8 cellular contexts compared by ENCODE assay signal in the genomic region with DNA sequence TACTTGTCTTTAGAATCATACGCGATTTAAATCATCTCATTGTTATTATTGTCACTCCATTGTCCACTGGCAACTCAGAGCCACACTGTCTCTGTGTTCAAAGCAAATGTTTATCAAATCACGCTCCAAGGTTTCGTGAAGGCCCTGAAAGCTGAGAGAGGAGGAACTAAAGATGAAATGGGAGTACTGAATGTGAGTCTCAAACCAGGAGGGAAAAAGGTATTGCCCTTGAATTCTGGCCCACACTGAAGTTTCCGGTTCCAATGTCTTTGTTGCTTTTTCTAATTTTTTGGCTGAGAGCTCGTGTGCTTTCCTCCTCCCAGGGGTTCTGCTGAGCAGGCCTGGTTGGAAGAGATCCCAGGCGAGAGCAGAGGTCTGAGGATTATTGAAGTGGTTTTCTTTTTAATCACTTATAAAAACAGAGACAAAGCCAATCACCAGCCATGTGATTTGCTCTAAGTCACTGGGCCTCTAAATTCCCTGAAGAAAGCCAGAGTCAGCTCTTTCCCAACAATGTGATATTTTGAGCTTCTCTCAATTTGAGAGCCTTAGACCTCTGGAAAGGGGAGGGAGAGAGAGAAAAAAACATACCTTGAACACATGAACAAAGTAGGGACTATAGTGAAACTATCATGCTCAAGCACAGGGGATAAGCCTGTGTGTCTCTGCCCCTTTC.
DNase-seq lines count a peak whose midpoint lies in the region; ATAC-seq lines count a peak whose summit lies in the region.

No MANE protein-coding gene starts in this region.

- H3K27me3 Mint-ChIP-seq in activated naive CD4-positive, alpha-beta T cell treated with anti-CD3 and anti-CD28 coated beads, Interleukin-2, amount 10 ng/mL, durations not matched to agents 7 days and 5 days, result no peaks in the 10 kb centered on the region
- H3K27me3 Mint-ChIP-seq in activated CD4-positive, alpha-beta T cell treated with anti-CD3 and anti-CD28 coated beads, Interleukin-2, amount 10 ng/mL, durations not matched to agents 24 days and 14 days, result no peaks in the 10 kb centered on the region

- no peak overlapping the region for H3K27ac Mint-ChIP-seq in activated naive CD4-positive, alpha-beta T cell treated with anti-CD3 and anti-CD28 coated beads, Interleukin-2, amount 10 ng/mL, durations not matched to agents 7 days and 5 days
- H3K27ac Mint-ChIP-seq in activated CD4-positive, alpha-beta T cell treated with anti-CD3 and anti-CD28 coated beads, Interleukin-2, amount 10 ng/mL, durations not matched to agents 24 days and 14 days, result no peak overlapping the region

- DNase-seq in DMS114 treated with DMSO at 0.1 percent for 48 hours (lab: John Stamatoyannopoulos, UW; ENCODE audit: unreplicated experiment) (peak; percentile 81), SJSA1 (ENCODE audit: low read depth in 1 of 2, low spot score in 2 of 2) (peak in 1 of 2 experiments; percentile 76), globus pallidus (ENCODE audit: low spot score) (peak; percentile 74), posterior vena cava (ENCODE audit: low spot score) (peak; percentile 87), NCI-H1930 (lab: John Stamatoyannopoulos, UW) (no peak)
- no peak for DNase-seq in activated naive CD4-positive, alpha-beta T cell treated with anti-CD3 and anti-CD28 coated beads, Interleukin-2, amount 10 ng/mL, durations not matched to agents 7 days and 5 days
- DNase-seq in activated CD4-positive, alpha-beta T cell treated with anti-CD3 and anti-CD28 coated beads, Interleukin-2, amount 10 ng/mL, durations not matched to agents 24 days and 14 days, result no peak

- H3K4me1 ChIP-seq in SJSA1 (replicated peaks), result peaks cover 23% of the 10 kb centered on the region

- H3K27me3 ChIP-seq in SJSA1 (replicated peaks), result no peaks in the 10 kb centered on the region

- H3K4me1 Mint-ChIP-seq in activated naive CD4-positive, alpha-beta T cell treated with anti-CD3 and anti-CD28 coated beads, Interleukin-2, amount 10 ng/mL, durations not matched to agents 7 days and 5 days, result no peaks in the 10 kb centered on the region
- H3K4me1 Mint-ChIP-seq in activated CD4-positive, alpha-beta T cell treated with anti-CD3 and anti-CD28 coated beads, Interleukin-2, amount 10 ng/mL, durations not matched to agents 24 days and 14 days, result no peaks in the 10 kb centered on the region

- CTCF ChIA-PET in activated naive CD4-positive, alpha-beta T cell treated with anti-CD3 and anti-CD28 coated beads, Interleukin-2, amount 10 ng/mL, durations not matched to agents 7 days and 5 days (lab: Charles Lee), result no interaction called here

- no peak overlapping the region for H3K4me3 ChIP-seq in SJSA1

- no peaks in the 10 kb centered on the region for H3K36me3 ChIP-seq in SJSA1

- H3K9me3 Mint-ChIP-seq in activated naive CD4-positive, alpha-beta T cell treated with anti-CD3 and anti-CD28 coated beads, Interleukin-2, amount 10 ng/mL, durations not matched to agents 7 days and 5 days, result peaks cover 4% of the 10 kb centered on the region
- H3K9me3 Mint-ChIP-seq in activated CD4-positive, alpha-beta T cell treated with anti-CD3 and anti-CD28 coated beads, Interleukin-2, amount 10 ng/mL, durations not matched to agents 24 days and 14 days, result no peaks in the 10 kb centered on the region

- H3K4me3 Mint-ChIP-seq in activated naive CD4-positive, alpha-beta T cell treated with anti-CD3 and anti-CD28 coated beads, Interleukin-2, amount 10 ng/mL, durations not matched to agents 7 days and 5 days, result no peak overlapping the region
- no peak overlapping the region for H3K4me3 Mint-ChIP-seq in activated CD4-positive, alpha-beta T cell treated with anti-CD3 and anti-CD28 coated beads, Interleukin-2, amount 10 ng/mL, durations not matched to agents 24 days and 14 days

- ATAC-seq in HG02938 (IDR thresholded peaks at IDR 0.05; ENCODE audit: unreplicated experiment), result no peak

- intact Hi-C loops in posterior vena cava (cut with DNase I), result loop anchor here in 1 of 2 donors (5.0 kb wide), 1 partner anchor 1940 kb away; no protein-coding TSS in a partner anchor
- intact Hi-C loops in activated CD4-positive, alpha-beta T cell treated with anti-CD3 and anti-CD28 coated beads, Interleukin-2, amount 10 ng/mL, durations not matched to agents 24 days and 14 days (cut with micrococcal nuclease), result no loop called here

- no peaks in the 10 kb centered on the region for H3K9me3 ChIP-seq in SJSA1 (replicated peaks)

- peak overlapping the region; percentile 54 for H3K27ac ChIP-seq in SJSA1

- no peaks in the 10 kb centered on the region for H3K36me3 Mint-ChIP-seq in activated naive CD4-positive, alpha-beta T cell treated with anti-CD3 and anti-CD28 coated beads, Interleukin-2, amount 10 ng/mL, durations not matched to agents 7 days and 5 days
- H3K36me3 Mint-ChIP-seq in activated CD4-positive, alpha-beta T cell treated with anti-CD3 and anti-CD28 coated beads, Interleukin-2, amount 10 ng/mL, durations not matched to agents 24 days and 14 days (ENCODE audit: low read depth), result no peaks in the 10 kb centered on the region

Comparison
In these comparisons a context has a peak if more than half of its experiments do, and no peak if none do; other contexts are left out.
1. DNase-seq: peak in DMS114 treated with DMSO at 0.1 percent for 48 hours (single experiment), globus pallidus (single experiment) and posterior vena cava (single experiment); none in activated naive CD4-positive, alpha-beta T cell treated with anti-CD3 and anti-CD28 coated beads, Interleukin-2, amount 10 ng/mL, durations not matched to agents 7 days and 5 days (single experiment), activated CD4-positive, alpha-beta T cell treated with anti-CD3 and anti-CD28 coated beads, Interleukin-2, amount 10 ng/mL, durations not matched to agents 24 days and 14 days (single experiment) and NCI-H1930 (0 of 2).